In genomic region chr1:23809751-23810171, GRCh38 we compare ENCODE assay signal across 8 cellular contexts. TPM values are rescaled to one million over a fixed set of nuclear protein-coding genes. Genes with fewer than 3 reads are reported as not detected.
DNase-seq lines count a peak whose midpoint lies in the region; ATAC-seq, FAIRE-seq and TF ChIP-seq lines count a peak whose summit lies in the region.

No MANE protein-coding gene starts in this region.

- H3K4me1 Mint-ChIP-seq in activated T-cell treated with anti-CD3 and anti-CD28 coated beads, Interleukin-2, amount 50 U/mL, for 72 hours (ENCODE audit: low read depth), result peaks cover 12% of the 10 kb centered on the region
- H3K4me1 Mint-ChIP-seq in osteocyte (ENCODE audit: unreplicated experiment), result no peaks in the 10 kb centered on the region

- H3K27ac ChIP-seq in A549 (no peak overlapping the region), KMS-11 (0 out of 2 replicates have a peak overlapping the region, but pooled peaks have one; percentile 19), upper lobe of right lung (peak overlapping the region; percentile 58)

- POLR2A ChIA-PET in A549 (lab: Yijun Ruan, JAX), result interaction anchor here (0.7 to 1.1 kb wide), 2 partner anchors 8 to 567 kb away, joined by 3 to 7 read pairs; no protein-coding TSS in a partner anchor

- no peaks in the 10 kb centered on the region for H3K9me3 ChIP-seq in A549
- no peaks in the 10 kb centered on the region for H3K9me3 ChIP-seq in upper lobe of right lung

- H3K4me1 ChIP-seq in A549 (0 out of 3 replicates have a peak, but pooled peaks cover 3% of the 10 kb centered on the region), KMS-11 (ENCODE audit: low read depth, poor library complexity, severe bottlenecking) (peaks cover 26% of the 10 kb centered on the region), upper lobe of right lung (peaks cover 10% of the 10 kb centered on the region)

- DNase-seq in A549 (ENCODE audit: low read depth in 1 of 2, low spot score in 1 of 2) (peak; percentile 69 to 70), RKO (ENCODE audit: low spot score) (peak; percentile 72), fibroblast of mammary gland (ENCODE audit: low read depth) (peak; percentile 68), osteocyte (ENCODE audit: extremely low spot score, unreplicated experiment) (no peak), upper lobe of right lung (peak; percentile 91)
- peak; percentile 84 to 88 for DNase-seq in activated T-cell treated with anti-CD3 and anti-CD28 coated beads, Interleukin-2, amount 50 U/mL, for 72 hours

- peak overlapping the region; percentile 24; the same call in 1 of the 2 replicates for H2AFZ ChIP-seq in KMS-11 (ENCODE audit: low read depth)

- TF ChIP-seq EP300 in A549 (IDR thresholded peaks at IDR 0.05), result no peak

- no peak for FAIRE-seq in A549 (lab: Jason Lieb, UNC)

- no peaks in the 10 kb centered on the region for H3K27me3 Mint-ChIP-seq in activated T-cell treated with anti-CD3 and anti-CD28 coated beads, Interleukin-2, amount 50 U/mL, for 72 hours (ENCODE audit: low read depth)
- no peaks in the 10 kb centered on the region for H3K27me3 Mint-ChIP-seq in osteocyte (ENCODE audit: unreplicated experiment)

- no peak overlapping the region for H3K4me3 Mint-ChIP-seq in activated T-cell treated with anti-CD3 and anti-CD28 coated beads, Interleukin-2, amount 50 U/mL, for 72 hours
- H3K4me3 Mint-ChIP-seq in osteocyte (ENCODE audit: unreplicated experiment), result no peak overlapping the region

- H3K4me2 ChIP-seq in A549 (no peak overlapping the region), KMS-11 (no peak overlapping the region)

- 15% methylated on average over 6 of the region's 6 CpGs for WGBS in A549 (ENCODE audit: missing lambda C conversion rate)

- no peak overlapping the region for H3K27ac Mint-ChIP-seq in activated T-cell treated with anti-CD3 and anti-CD28 coated beads, Interleukin-2, amount 50 U/mL, for 72 hours
- H3K27ac Mint-ChIP-seq in osteocyte (ENCODE audit: unreplicated experiment), result no peak overlapping the region

- intact Hi-C loops in upper lobe of right lung (cut with DNase I), result no loop called here

- ATAC-seq in A549, result peak; percentile 79 to 91
- peak; percentile 66 for ATAC-seq in GM18517 (IDR thresholded peaks at IDR 0.05; ENCODE audit: unreplicated experiment)
- peak; percentile 89 to 93 for ATAC-seq in activated T-cell treated with anti-CD3 and anti-CD28 coated beads, Interleukin-2, amount 50 U/mL, for 72 hours (replicated peaks in 1 of 2)
- ATAC-seq in upper lobe of right lung, result peak; percentile 94

- H3K36me3 ChIP-seq in KMS-11 (ENCODE audit: insufficient read depth) (no peaks in the 10 kb centered on the region), upper lobe of right lung (peaks cover 52% of the 10 kb centered on the region)

- CTCF ChIA-PET in A549 (lab: Yijun Ruan, JAX), result interaction anchor here (0.6 to 6.6 kb wide), 14 partner anchors 9 to 325 kb away, joined by 3 to 57 read pairs (median 5); partner anchors contain the start of genes FUCA1, GALE and HMGCL

- peaks cover 2% of the 10 kb centered on the region in 2 donors for H3K36me3 Mint-ChIP-seq in activated T-cell treated with anti-CD3 and anti-CD28 coated beads, Interleukin-2, amount 50 U/mL, for 72 hours (ENCODE audit: insufficient read depth in 2 of 2)
- peaks cover 49% of the 10 kb centered on the region for H3K36me3 Mint-ChIP-seq in osteocyte (ENCODE audit: unreplicated experiment)

- no peaks in the 10 kb centered on the region for H4K20me1 ChIP-seq in KMS-11 (ENCODE audit: insufficient read depth)

- no peak overlapping the region for H3K9ac ChIP-seq in KMS-11

- TF ChIP-seq POLR2A in A549 (IDR thresholded peaks at IDR 0.05; ENCODE audit: low read length), result no peak

- no peaks in the 10 kb centered on the region for H3K27me3 ChIP-seq in KMS-11 (ENCODE audit: insufficient read depth, low read depth)
- H3K27me3 ChIP-seq in upper lobe of right lung, result no peaks in the 10 kb centered on the region

- H3K79me2 ChIP-seq in KMS-11 (ENCODE audit: insufficient read depth, low read depth), result no peaks in the 10 kb centered on the region

- peak; percentile 62 to 65 for TF ChIP-seq RAD21 in A549 (conservative IDR thresholded peaks at IDR 0.05 in 1 of 2, IDR thresholded peaks at IDR 0.05 in 1 of 2)

- no peaks in the 10 kb centered on the region for H3K9me3 Mint-ChIP-seq in activated T-cell treated with anti-CD3 and anti-CD28 coated beads, Interleukin-2, amount 50 U/mL, for 72 hours
- H3K9me3 Mint-ChIP-seq in osteocyte (ENCODE audit: unreplicated experiment), result no peaks in the 10 kb centered on the region

- TF ChIP-seq CTCF in A549 (IDR thresholded peaks at IDR 0.05) (peak; percentile 51), KMS-11 (conservative IDR thresholded peaks at IDR 0.05; ENCODE audit: low read depth, low read length) (peak; percentile 82), fibroblast of mammary gland (conservative IDR thresholded peaks at IDR 0.05; ENCODE audit: control insufficient read depth, insufficient read depth, low read depth, low read length) (peak; percentile 77), osteocyte (IDR thresholded peaks at IDR 0.05) (peak; percentile 62), upper lobe of right lung (IDR thresholded peaks at IDR 0.05) (peak; percentile 81)

- no peak overlapping the region for H3K4me3 ChIP-seq in A549
- H3K4me3 ChIP-seq in KMS-11 (IDR thresholded peaks at IDR 0.05; ENCODE audit: insufficient read depth, low read depth, low read length), result no peak overlapping the region
- no peak overlapping the region for H3K4me3 ChIP-seq in fibroblast of mammary gland (ENCODE audit: control insufficient read depth, low read depth, low read length)
- H3K4me3 ChIP-seq in upper lobe of right lung, result no peak overlapping the region

TF ChIP-seq in A549, 52 proteins besides CTCF, POLR2A, EP300 and RAD21 (continues in another document):
- TF ChIP-seq, protein P1, sequence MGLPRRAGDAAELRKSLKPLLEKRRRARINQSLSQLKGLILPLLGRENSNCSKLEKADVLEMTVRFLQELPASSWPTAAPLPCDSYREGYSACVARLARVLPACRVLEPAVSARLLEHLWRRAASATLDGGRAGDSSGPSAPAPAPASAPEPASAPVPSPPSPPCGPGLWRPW (IDR thresholded peaks at IDR 0.05), result no peak
- TF ChIP-seq RFX5 (IDR thresholded peaks at IDR 0.05) (no peak), BHLHE40 (IDR thresholded peaks at IDR 0.05; ENCODE audit: low read depth, low read length) (peak; percentile 98)

RNA-seq across cellular contexts. Expression of gene GALE, which starts 9.2 kb away (rescaled TPM):
- polyA plus RNA-seq in A549 (2011; rRNA removed) (38.9 and 39.9 TPM in 2 replicates), A549 (2017; fragmentation: RNase III; extraction: RNeasy Plus Mini Kit Qiagen cat#74134 plus additional on column Dnase treatment) (45.6 to 48.1 TPM (median 46.9 TPM) in 3 replicates)
- 84.8 and 93.4 TPM in 2 replicates for polyA plus RNA-seq in A549 (2012; cell fraction: cytosol; rRNA removed)
- polyA plus RNA-seq in A549 (2012; cell fraction: nucleus; rRNA removed), result 123 and 128 TPM in 2 replicates
- 30.3 and 35.6 TPM in 2 replicates for polyA minus RNA-seq in A549 (2011; rRNA and poly(A)+ RNA removed)
- 10 to 100 TPM; 26.8 to 30.7 TPM for total RNA-seq in activated T-cell treated with anti-CD3 and anti-CD28 coated beads, Interleukin-2, amount 50 U/mL, for 72 hours
- total RNA-seq in osteocyte (17.5 and 20.0 TPM in 2 replicates), upper lobe of right lung (62.9 TPM)

RNA-seq across cellular contexts. Expression of gene HMGCL, which starts 15.5 kb away (rescaled TPM):
- polyA plus RNA-seq in A549 (2011; rRNA removed), result 18.0 and 18.9 TPM in 2 replicates
- 7.9 and 9.7 TPM in 2 replicates for polyA plus RNA-seq in A549 (2012; cell fraction: cytosol; rRNA removed)
- polyA plus RNA-seq in A549 (2012; cell fraction: nucleus; rRNA removed), result 8.1 and 9.5 TPM in 2 replicates
- polyA plus RNA-seq in A549 (2017; fragmentation: RNase III; extraction: RNeasy Plus Mini Kit Qiagen cat#74134 plus additional on column Dnase treatment), result 9.7 to 11.5 TPM (median 10.9 TPM) in 3 replicates
- polyA minus RNA-seq in A549 (2011; rRNA and poly(A)+ RNA removed), result 10.6 and 12.6 TPM in 2 replicates
- 10 to 100 TPM; 44.1 to 47.4 TPM for total RNA-seq in activated T-cell treated with anti-CD3 and anti-CD28 coated beads, Interleukin-2, amount 50 U/mL, for 72 hours
- 34.1 and 37.4 TPM in 2 replicates for total RNA-seq in osteocyte
- 40.1 TPM for total RNA-seq in upper lobe of right lung

RNA-seq across cellular contexts. Expression of gene LYPLA2, which starts 18.8 kb away (rescaled TPM):
- 17.8 and 26.0 TPM in 2 replicates for polyA plus RNA-seq in A549 (2011; rRNA removed)
- polyA plus RNA-seq in A549 (2012; cell fraction: cytosol; rRNA removed), result 39.3 and 56.7 TPM in 2 replicates
- polyA plus RNA-seq in A549 (2012; cell fraction: nucleus; rRNA removed), result 67.9 and 84.5 TPM in 2 replicates
- 43.8 to 49.2 TPM (median 46.7 TPM) in 3 replicates for polyA plus RNA-seq in A549 (2017; fragmentation: RNase III; extraction: RNeasy Plus Mini Kit Qiagen cat#74134 plus additional on column Dnase treatment)
- polyA minus RNA-seq in A549 (2011; rRNA and poly(A)+ RNA removed), result 17.8 and 25.3 TPM in 2 replicates
- 10 to 100 TPM; 63.4 to 71.5 TPM for total RNA-seq in activated T-cell treated with anti-CD3 and anti-CD28 coated beads, Interleukin-2, amount 50 U/mL, for 72 hours
- 39.2 and 39.9 TPM in 2 replicates for total RNA-seq in osteocyte
- 45.9 TPM for total RNA-seq in upper lobe of right lung

RNA-seq across cellular contexts. Expression of gene PITHD1, which starts 31.5 kb away (rescaled TPM):
- polyA plus RNA-seq in A549 (2011; rRNA removed) (34.0 and 41.0 TPM in 2 replicates), A549 (2017; fragmentation: RNase III; extraction: RNeasy Plus Mini Kit Qiagen cat#74134 plus additional on column Dnase treatment) (25.4 to 29.2 TPM (median 26.3 TPM) in 3 replicates)
- polyA plus RNA-seq in A549 (2012; cell fraction: cytosol; rRNA removed), result 32.4 and 33.3 TPM in 2 replicates
- 14.6 and 24.5 TPM in 2 replicates for polyA plus RNA-seq in A549 (2012; cell fraction: nucleus; rRNA removed)
- polyA minus RNA-seq in A549 (2011; rRNA and poly(A)+ RNA removed), result 7.8 and 9.3 TPM in 2 replicates
- 100 to 1,000 TPM in 1 of 2 donors, 10 to 100 TPM in 1; 83.2 to 107 TPM for total RNA-seq in activated T-cell treated with anti-CD3 and anti-CD28 coated beads, Interleukin-2, amount 50 U/mL, for 72 hours
- total RNA-seq in osteocyte (42.4 and 44.3 TPM in 2 replicates), upper lobe of right lung (46.5 TPM)

RNA-seq across cellular contexts. Expression of gene FUCA1, which starts 58.3 kb away (rescaled TPM):
- 14.8 and 16.1 TPM in 2 replicates for polyA plus RNA-seq in A549 (2011; rRNA removed)
- 4.0 and 5.0 TPM in 2 replicates for polyA plus RNA-seq in A549 (2012; cell fraction: cytosol; rRNA removed)
- polyA plus RNA-seq in A549 (2012; cell fraction: nucleus; rRNA removed), result 4.9 and 5.1 TPM in 2 replicates
- 9.0 to 10.8 TPM (median 9.7 TPM) in 3 replicates for polyA plus RNA-seq in A549 (2017; fragmentation: RNase III; extraction: RNeasy Plus Mini Kit Qiagen cat#74134 plus additional on column Dnase treatment)
- polyA minus RNA-seq in A549 (2011; rRNA and poly(A)+ RNA removed), result 3.6 and 3.8 TPM in 2 replicates
- 1 to 10 TPM; 5.5 to 9.0 TPM for total RNA-seq in activated T-cell treated with anti-CD3 and anti-CD28 coated beads, Interleukin-2, amount 50 U/mL, for 72 hours
- total RNA-seq in osteocyte, result 16.4 and 18.0 TPM in 2 replicates
- 44.4 TPM for total RNA-seq in upper lobe of right lung

Comparison
In these comparisons a context has a peak if more than half of its experiments do, and no peak if none do; other contexts are left out.
1. H3K27ac ChIP-seq: peak in KMS-11 (single experiment) and upper lobe of right lung (single experiment); none in A549 (0 of 2).
2. Peak in every context shown above with its lines, with median percentiles within 50 percentile points of each other: ATAC-seq and CTCF ChIP-seq.